1 cellular context compared by ENCODE assay signal in the genomic region with DNA sequence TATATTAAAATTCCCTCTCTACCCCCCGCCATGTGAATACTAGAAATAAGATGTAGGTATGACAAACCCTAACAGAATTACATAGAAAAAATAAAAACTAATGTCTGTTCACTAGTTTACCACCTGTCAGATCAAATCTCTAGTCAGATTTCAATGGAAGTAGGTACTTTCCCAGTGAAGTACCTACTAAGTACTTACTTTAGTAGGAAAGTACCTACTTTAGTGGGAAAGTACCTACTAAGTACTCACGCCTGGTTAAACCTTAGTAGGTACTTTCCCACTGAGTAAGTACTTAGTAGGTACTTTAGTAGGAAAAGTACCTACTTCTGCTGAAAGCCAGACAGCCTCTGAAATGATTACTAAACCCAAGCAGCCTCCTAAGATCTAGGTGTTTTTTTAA.
TF ChIP-seq lines count a peak whose summit lies in the region.

No MANE protein-coding gene starts in this region.

TF ChIP-seq in GM12878, 131 proteins besides CTCF, POLR2A, EP300 and RAD21:
- peak; percentile 98 for TF ChIP-seq DPF2 (IDR thresholded peaks at IDR 0.05)
- TF ChIP-seq, protein P1, sequence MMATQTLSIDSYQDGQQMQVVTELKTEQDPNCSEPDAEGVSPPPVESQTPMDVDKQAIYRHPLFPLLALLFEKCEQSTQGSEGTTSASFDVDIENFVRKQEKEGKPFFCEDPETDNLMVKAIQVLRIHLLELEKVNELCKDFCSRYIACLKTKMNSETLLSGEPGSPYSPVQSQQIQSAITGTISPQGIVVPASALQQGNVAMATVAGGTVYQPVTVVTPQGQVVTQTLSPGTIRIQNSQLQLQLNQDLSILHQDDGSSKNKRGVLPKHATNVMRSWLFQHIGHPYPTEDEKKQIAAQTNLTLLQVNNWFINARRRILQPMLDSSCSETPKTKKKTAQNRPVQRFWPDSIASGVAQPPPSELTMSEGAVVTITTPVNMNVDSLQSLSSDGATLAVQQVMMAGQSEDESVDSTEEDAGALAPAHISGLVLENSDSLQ (IDR thresholded peaks at IDR 0.05) = peak; percentile 56
- TF ChIP-seq BHLHE40 (IDR thresholded peaks at IDR 0.05; ENCODE audit: borderline replicate concordance in 1 of 2, low read depth in 2 of 2, low read length in 1 of 2) = 0 out of 4 replicates have a peak, but pooled peaks of 1 of the 2 experiments have one; percentile 7
- TF ChIP-seq ZNF217 (IDR thresholded peaks at IDR 0.05) = peak; percentile 96
- TF ChIP-seq, protein P2, sequence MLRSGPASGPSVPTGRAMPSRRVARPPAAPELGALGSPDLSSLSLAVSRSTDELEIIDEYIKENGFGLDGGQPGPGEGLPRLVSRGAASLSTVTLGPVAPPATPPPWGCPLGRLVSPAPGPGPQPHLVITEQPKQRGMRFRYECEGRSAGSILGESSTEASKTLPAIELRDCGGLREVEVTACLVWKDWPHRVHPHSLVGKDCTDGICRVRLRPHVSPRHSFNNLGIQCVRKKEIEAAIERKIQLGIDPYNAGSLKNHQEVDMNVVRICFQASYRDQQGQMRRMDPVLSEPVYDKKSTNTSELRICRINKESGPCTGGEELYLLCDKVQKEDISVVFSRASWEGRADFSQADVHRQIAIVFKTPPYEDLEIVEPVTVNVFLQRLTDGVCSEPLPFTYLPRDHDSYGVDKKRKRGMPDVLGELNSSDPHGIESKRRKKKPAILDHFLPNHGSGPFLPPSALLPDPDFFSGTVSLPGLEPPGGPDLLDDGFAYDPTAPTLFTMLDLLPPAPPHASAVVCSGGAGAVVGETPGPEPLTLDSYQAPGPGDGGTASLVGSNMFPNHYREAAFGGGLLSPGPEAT (IDR thresholded peaks at IDR 0.05; ENCODE audit: low read depth) = peak; percentile 91
- TF ChIP-seq, protein P3, sequence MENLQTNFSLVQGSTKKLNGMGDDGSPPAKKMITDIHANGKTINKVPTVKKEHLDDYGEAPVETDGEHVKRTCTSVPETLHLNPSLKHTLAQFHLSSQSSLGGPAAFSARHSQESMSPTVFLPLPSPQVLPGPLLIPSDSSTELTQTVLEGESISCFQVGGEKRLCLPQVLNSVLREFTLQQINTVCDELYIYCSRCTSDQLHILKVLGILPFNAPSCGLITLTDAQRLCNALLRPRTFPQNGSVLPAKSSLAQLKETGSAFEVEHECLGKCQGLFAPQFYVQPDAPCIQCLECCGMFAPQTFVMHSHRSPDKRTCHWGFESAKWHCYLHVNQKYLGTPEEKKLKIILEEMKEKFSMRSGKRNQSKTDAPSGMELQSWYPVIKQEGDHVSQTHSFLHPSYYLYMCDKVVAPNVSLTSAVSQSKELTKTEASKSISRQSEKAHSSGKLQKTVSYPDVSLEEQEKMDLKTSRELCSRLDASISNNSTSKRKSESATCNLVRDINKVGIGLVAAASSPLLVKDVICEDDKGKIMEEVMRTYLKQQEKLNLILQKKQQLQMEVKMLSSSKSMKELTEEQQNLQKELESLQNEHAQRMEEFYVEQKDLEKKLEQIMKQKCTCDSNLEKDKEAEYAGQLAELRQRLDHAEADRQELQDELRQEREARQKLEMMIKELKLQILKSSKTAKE (IDR thresholded peaks at IDR 0.05; ENCODE audit: low read depth, poor library complexity, severe bottlenecking) = peak; percentile 47
- peak; percentile 95 for TF ChIP-seq RELA (IDR thresholded peaks at IDR 0.05; ENCODE audit: borderline replicate concordance, partially characterized antibody)
